33 cellular contexts compared by ENCODE assay signal in genomic region chr7:38432080-38432479, GRCh38.
"Had no signal": no experiment of that assay in that cellular context is flagged by ENCODE, and none has a peak within 500 bp of the region (broad histone marks: within the 10 kb centered on the region; RNA-seq: fewer than 3 reads in every experiment).

No MANE protein-coding gene starts in this region.

- ATAC-seq: activated CD8-positive, alpha-beta T cell treated with anti-CD3 and anti-CD28 coated beads for 36 hours; activated naive CD4-positive, alpha-beta T cell treated with anti-CD3 and anti-CD28 coated beads, Interleukin-2, amount 50 U/mL, for 72 hours; activated T-cell treated with anti-CD3 and anti-CD28 coated beads, Interleukin-2, amount 50 U/mL, for 4 hours; activated T-cell treated with anti-CD3 and anti-CD28 coated beads, Interleukin-2, amount 50 U/mL, for 72 hours; activated T-helper 17 cell treated with anti-CD3 and anti-CD28 coated beads, Interleukin-2, amount 50 U/mL, for 72 hours; body of pancreas had no signal

- H3K4me3 ChIP-seq: adrenal gland, body of pancreas, breast epithelium had no signal

- H3K9me3 ChIP-seq: adrenal gland, body of pancreas, breast epithelium had no signal

- H3K36me3 ChIP-seq: adrenal gland, brain microvascular endothelial cell, breast epithelium had no signal

- DNase-seq: activated B cell treated with CpG ODN at 0.5 μM for 24 hours; activated CD4-positive, alpha-beta memory T cell treated with anti-CD3 and anti-CD28 coated beads for 36 hours; activated CD4-positive, alpha-beta T cell treated with anti-CD3 and anti-CD28 coated beads for 4 hours; activated CD4-positive, alpha-beta T cell treated with anti-CD3 and anti-CD28 coated beads, Interleukin-2, amount 10 ng/mL, durations not matched to agents 24 days and 14 days; activated CD4-positive, alpha-beta T cell treated with anti-CD3 and anti-CD28 coated beads, Interleukin-2, amount 50 U/mL, for 1 hour; activated CD4-positive, alpha-beta T cell treated with anti-CD3 and anti-CD28 coated beads, Interleukin-2, amount 50 U/mL, for 4 hours; activated CD4-positive, CD25-positive, alpha-beta regulatory T cell treated with anti-CD3 and anti-CD28 coated beads, Interleukin-2, amount 50 U/mL, for 72 hours; activated CD8-positive, alpha-beta memory T cell treated with anti-CD3 and anti-CD28 coated beads, Interleukin-2, amount 50 U/mL, for 4 hours; activated CD8-positive, alpha-beta T cell treated with anti-CD3 and anti-CD28 coated beads for 36 hours; activated effector memory CD4-positive, alpha-beta T cell treated with anti-CD3 and anti-CD28 coated beads, Interleukin-2, amount 50 U/mL, for 16 hours; activated gamma-delta T cell treated with Interleukin-2 at 50 U/mL for 16 hours; activated naive CD4-positive, alpha-beta T cell; activated naive CD4-positive, alpha-beta T cell treated with anti-CD3 and anti-CD28 coated beads for 36 hours; activated naive CD4-positive, alpha-beta T cell treated with anti-CD3 and anti-CD28 coated beads, Interleukin-2, amount 50 U/mL, for 16 hours; activated naive CD8-positive, alpha-beta T cell treated with anti-CD3 and anti-CD28 coated beads for 36 hours; activated T-cell treated with anti-CD3 and anti-CD28 coated beads for 4 hours; activated T-cell treated with anti-CD3 and anti-CD28 coated beads, Interleukin-2, amount 50 U/mL, for 1 hour; activated T-cell treated with anti-CD3 and anti-CD28 coated beads, Interleukin-2, amount 50 U/mL, for 4 hours; activated T-cell treated with anti-CD3 and anti-CD28 coated beads, Interleukin-2, amount 50 U/mL, for 72 hours; adrenal gland; amniotic stem cell; aorta; body of pancreas; brain microvascular endothelial cell; central memory CD4-positive, alpha-beta T cell; T-helper 2 cell; T-helper 9 cell had no signal

- H3K27ac ChIP-seq: adrenal gland, body of pancreas, brain microvascular endothelial cell, breast epithelium, VCaP had no signal

- H3K4me1 ChIP-seq: adrenal gland, body of pancreas, breast epithelium had no signal

- H3K27me3 ChIP-seq: adrenal gland, body of pancreas, brain microvascular endothelial cell, breast epithelium had no signal

- FAIRE-seq: astrocyte, TTC549 had no signal
